In genomic region chr4:81499840-81500239, GRCh38 we compare ENCODE assay signal across 15 cellular contexts. TPM values are rescaled to one million over a fixed set of nuclear protein-coding genes. Genes with fewer than 3 reads are reported as not detected.
DNase-seq lines count a peak whose midpoint lies in the region; ATAC-seq, FAIRE-seq and TF ChIP-seq lines count a peak whose summit lies in the region.
"Had no signal": no experiment of that assay in that cellular context is flagged by ENCODE, and none has a peak within 500 bp of the region (broad histone marks: within the 10 kb centered on the region; RNA-seq: fewer than 3 reads in every experiment).

No MANE protein-coding gene starts in this region.

- no peaks in the 10 kb centered on the region for H4K20me1 ChIP-seq in OCI-LY1 (ENCODE audit: insufficient read depth, low read length)

- H3K4me3 Mint-ChIP-seq in Calu3 (ENCODE audit: low read depth, unreplicated experiment): no peak overlapping the region
- H3K4me3 Mint-ChIP-seq: activated CD4-positive, alpha-beta T cell treated with anti-CD3 and anti-CD28 coated beads, Interleukin-2, amount 10 ng/mL, durations not matched to agents 24 days and 14 days; T-helper 17 cell had no signal

- no peaks in the 10 kb centered on the region for H3K36me3 Mint-ChIP-seq in Calu3 (ENCODE audit: insufficient read depth, unreplicated experiment)

- ATAC-seq in GM21576 (IDR thresholded peaks at IDR 0.05; ENCODE audit: unreplicated experiment) (no peak), HG02938 (IDR thresholded peaks at IDR 0.05; ENCODE audit: unreplicated experiment) (no peak)
- ATAC-seq: HCT116, T-helper 17 cell had no signal

- no peaks in the 10 kb centered on the region for H3K9me3 Mint-ChIP-seq in Calu3 (ENCODE audit: low read depth, unreplicated experiment)

- no peak for DNase-seq in D721Med (ENCODE audit: insufficient read length, low spot score)
- peak; percentile 75 for DNase-seq in NCI-H1436 treated with DMSO at 0.1 percent for 48 hours (lab: John Stamatoyannopoulos, UW)
- DNase-seq in Calu3: no peak
- DNase-seq in NOMO-1 treated with DMSO at 0.1 percent for 48 hours (lab: John Stamatoyannopoulos, UW; ENCODE audit: unreplicated experiment): no peak
- DNase-seq: activated CD4-positive, alpha-beta T cell treated with anti-CD3 and anti-CD28 coated beads, Interleukin-2, amount 10 ng/mL, durations not matched to agents 24 days and 14 days; aorta; BE2C; MV-4-11; T-helper 17 cell had no signal

- BruUV-seq in Calu3 (replicated peaks; lab: Mats Ljungman, UMichigan): no TSS peak

- H3K4me2 ChIP-seq in OCI-LY1 (ENCODE audit: low read length): peak overlapping the region; percentile 24; the same call in 1 of the 2 replicates

- CTCF ChIA-PET in Calu3 (lab: Charles Lee): no interaction called here

- no peaks in the 10 kb centered on the region for H3K9me2 ChIP-seq in OCI-LY1 (ENCODE audit: low read depth, low read length)

- H2AFZ ChIP-seq in OCI-LY1 (ENCODE audit: low read length): peak overlapping the region; percentile 81; the same call in 1 of the 2 replicates

- no peaks in the 10 kb centered on the region for H3K27me3 Mint-ChIP-seq in Calu3 (ENCODE audit: unreplicated experiment)
- H3K27me3 Mint-ChIP-seq: T-helper 17 cell had no signal

- H3K9ac ChIP-seq in OCI-LY1 (ENCODE audit: low read length): no peak overlapping the region; the same call in 1 of the 2 replicates

- H3K9me3 ChIP-seq in OCI-LY1 (ENCODE audit: low read length): no peaks in the 10 kb centered on the region
- H3K9me3 ChIP-seq in mesodermal cell (ENCODE audit: control insufficient read depth, low read length): no peaks in the 10 kb centered on the region
- H3K9me3 ChIP-seq: BE2C had no signal

- peak; percentile 6 for FAIRE-seq in D721Med (lab: Jason Lieb, UNC)

- no peak overlapping the region for H3K27ac Mint-ChIP-seq in Calu3 (ENCODE audit: unreplicated experiment)
- H3K27ac Mint-ChIP-seq: activated CD4-positive, alpha-beta T cell treated with anti-CD3 and anti-CD28 coated beads, Interleukin-2, amount 10 ng/mL, durations not matched to agents 24 days and 14 days; T-helper 17 cell had no signal

- H3K4me1 ChIP-seq in OCI-LY1 (ENCODE audit: insufficient read depth, low read length, severe bottlenecking) (peaks cover 58% of the 10 kb centered on the region), mesodermal cell (ENCODE audit: control insufficient read depth, insufficient read depth, low read length, poor library complexity, severe bottlenecking) (peaks cover 16% of the 10 kb centered on the region)
- H3K4me1 ChIP-seq: BE2C had no signal

- H3K4me3 ChIP-seq in OCI-LY1 (ENCODE audit: low read depth, low read length, poor library complexity, severe bottlenecking) (peak overlapping the region; percentile 4), mesodermal cell (ENCODE audit: extremely low read depth, insufficient read depth, low read length, poor library complexity, severe bottlenecking) (no peak overlapping the region)

- no peaks in the 10 kb centered on the region for H3K36me3 ChIP-seq in OCI-LY1 (ENCODE audit: insufficient read depth, low read length)
- no peaks in the 10 kb centered on the region for H3K36me3 ChIP-seq in mesodermal cell (ENCODE audit: control insufficient read depth, insufficient read depth, low read length)
- H3K36me3 ChIP-seq: BE2C had no signal

- H3F3A ChIP-seq in OCI-LY1 (ENCODE audit: insufficient read depth, low read length): no peaks in the 10 kb centered on the region

- H3K27ac ChIP-seq in OCI-LY1 (ENCODE audit: low read depth, low read length, poor library complexity, severe bottlenecking) (peak overlapping the region; percentile 25), mesodermal cell (ENCODE audit: low read depth, low read length, severe bottlenecking) (peak overlapping the region; percentile 26)

- TF ChIP-seq CTCF in D721Med (IDR thresholded peaks at IDR 0.05; ENCODE audit: insufficient read depth, missing control alignments): no peak
- TF ChIP-seq CTCF in OCI-LY1 (IDR thresholded peaks at IDR 0.05; ENCODE audit: low read length): no peak
- TF ChIP-seq CTCF in Calu3 (IDR thresholded peaks at IDR 0.05; ENCODE audit: unreplicated experiment): no peak

- intact Hi-C loops in Calu3 (cut with micrococcal nuclease; ENCODE audit: unreplicated experiment): no loop called here

- H3K79me2 ChIP-seq in OCI-LY1 (ENCODE audit: insufficient read depth, low read length): no peaks in the 10 kb centered on the region

- H3K4me1 Mint-ChIP-seq in Calu3 (ENCODE audit: low read depth, unreplicated experiment): peaks cover 10% of the 10 kb centered on the region

- 57 to 93% methylated on average over 2 to 3 of the region's 3 CpGs for WGBS in mesodermal cell (ENCODE audit: insufficient coverage in 2 of 2), 2 experiments

- H3K27me3 ChIP-seq in OCI-LY1 (ENCODE audit: insufficient read depth, low read length): no peaks in the 10 kb centered on the region

RNA-seq across cellular contexts. Expression of gene RASGEF1B, which starts 28.1 kb away (rescaled TPM):
- 13.3 TPM for polyA plus RNA-seq in mesodermal cell (2013, experiment 1 of 2)
- 11.2 TPM for polyA plus RNA-seq in mesodermal cell (2013, experiment 2 of 2)
- total RNA-seq in Calu3 (2022): 33.8 and 36.3 TPM in 2 replicates
- total RNA-seq: HT1080 had no signal
